In the genomic region with DNA sequence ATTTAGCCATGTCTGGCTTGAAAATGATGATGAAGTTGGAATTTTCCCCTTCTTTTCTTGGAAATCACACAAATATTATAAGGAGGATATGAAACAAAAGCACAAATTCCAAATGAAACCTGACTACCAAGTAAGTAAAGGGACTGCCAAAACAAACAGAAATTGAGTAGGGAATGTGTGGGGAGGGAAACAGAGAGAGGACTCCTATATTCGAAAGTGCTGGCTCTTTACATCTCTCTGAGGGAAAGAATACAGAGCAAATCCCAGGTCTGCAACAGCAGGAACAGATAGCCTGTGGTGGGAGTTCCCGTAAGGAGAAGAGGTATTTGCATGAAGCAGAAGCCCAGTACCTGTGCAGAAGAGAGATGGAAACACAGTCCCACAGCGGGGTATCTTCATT, we compare ENCODE assay signal across 29 cellular contexts.
DNase-seq lines count a peak whose midpoint lies in the region; ATAC-seq and TF ChIP-seq lines count a peak whose summit lies in the region.
"Had no signal": no experiment of that assay in that cellular context is flagged by ENCODE, and none has a peak within 500 bp of the region (broad histone marks: within the 10 kb centered on the region; RNA-seq: fewer than 3 reads in every experiment).

No MANE protein-coding gene starts in this region.

- H3K4me1 ChIP-seq in mammary epithelial cell (ENCODE audit: insufficient read depth, low read length) (peaks cover 18% of the 10 kb centered on the region), adipocyte (ENCODE audit: control insufficient read depth, insufficient read depth, low read length) (peaks cover 32% of the 10 kb centered on the region)
- H3K4me1 ChIP-seq: tibial nerve had no signal

- 75% methylated on average over 3 of the region's 3 CpGs for WGBS in mammary epithelial cell (ENCODE audit: low coverage, missing lambda C conversion rate)
- WGBS in lower leg skin, 2 donors: 79 to 88% methylated on average over 3 of the region's 3 CpGs

- H3K27ac Mint-ChIP-seq in MCF 10A (ENCODE audit: low read depth, unreplicated experiment): no peak overlapping the region
- no peak overlapping the region for H3K27ac Mint-ChIP-seq in activated naive CD4-positive, alpha-beta T cell treated with anti-CD3 and anti-CD28 coated beads for 36 hours
- H3K27ac Mint-ChIP-seq: activated B cell treated with CpG ODN at 0.5 μM for 24 hours; activated CD4-positive, alpha-beta T cell treated with anti-CD3 and anti-CD28 coated beads, Interleukin-2, amount 10 ng/mL, durations not matched to agents 7 days and 5 days; activated naive CD4-positive, alpha-beta T cell treated with anti-CD3 and anti-CD28 coated beads, Interleukin-2, amount 50 U/mL, for 72 hours; B cell; CD4-positive, alpha-beta memory T cell; effector memory CD8-positive, alpha-beta T cell; mesothelial cell of epicardium; naive thymus-derived CD4-positive, alpha-beta T cell had no signal

- no peak overlapping the region for H3K4me3 Mint-ChIP-seq in MCF 10A (ENCODE audit: unreplicated experiment)
- no peak overlapping the region for H3K4me3 Mint-ChIP-seq in activated naive CD4-positive, alpha-beta T cell treated with anti-CD3 and anti-CD28 coated beads for 36 hours
- H3K4me3 Mint-ChIP-seq: activated B cell treated with CpG ODN at 0.5 μM for 24 hours; activated CD4-positive, alpha-beta T cell treated with anti-CD3 and anti-CD28 coated beads, Interleukin-2, amount 10 ng/mL, durations not matched to agents 7 days and 5 days; B cell; CD4-positive, alpha-beta memory T cell; effector memory CD8-positive, alpha-beta T cell; mesothelial cell of epicardium; naive thymus-derived CD4-positive, alpha-beta T cell had no signal

- dilution Hi-C loops in mammary epithelial cell (cut with HindIII; ENCODE audit: low sequenced_read_pairs): no loop called here

- H3K36me3 Mint-ChIP-seq in MCF 10A (ENCODE audit: insufficient read depth, unreplicated experiment): no peaks in the 10 kb centered on the region
- H3K36me3 Mint-ChIP-seq in activated naive CD4-positive, alpha-beta T cell treated with anti-CD3 and anti-CD28 coated beads for 36 hours (ENCODE audit: low read depth): no peaks in the 10 kb centered on the region
- H3K36me3 Mint-ChIP-seq: activated naive CD4-positive, alpha-beta T cell treated with anti-CD3 and anti-CD28 coated beads, Interleukin-2, amount 50 U/mL, for 72 hours; CD4-positive, alpha-beta memory T cell; mesothelial cell of epicardium; naive thymus-derived CD4-positive, alpha-beta T cell had no signal

- H3K79me2 ChIP-seq in mammary epithelial cell (ENCODE audit: insufficient read depth, low read length): no peaks in the 10 kb centered on the region

- POLR2A ChIA-PET in MCF 10A (lab: Yijun Ruan, JAX): no interaction called here

- H3K36me3 ChIP-seq in mammary epithelial cell (ENCODE audit: insufficient read depth, low read length) (no peaks in the 10 kb centered on the region), adipocyte (ENCODE audit: control insufficient read depth, insufficient read depth, low read length, severe bottlenecking) (no peaks in the 10 kb centered on the region)
- H3K36me3 ChIP-seq: sigmoid colon, tibial nerve had no signal

- TF ChIP-seq POLR2A in lower leg skin (IDR thresholded peaks at IDR 0.05): no peak

- no peaks in the 10 kb centered on the region for H3K27me3 Mint-ChIP-seq in MCF 10A (ENCODE audit: insufficient read depth, unreplicated experiment)
- H3K27me3 Mint-ChIP-seq in activated naive CD4-positive, alpha-beta T cell treated with anti-CD3 and anti-CD28 coated beads for 36 hours (ENCODE audit: low read depth): peaks cover 11% of the 10 kb centered on the region

- TF ChIP-seq CTCF in MCF 10A (IDR thresholded peaks at IDR 0.05; ENCODE audit: unreplicated experiment) (no peak), mammary epithelial cell (conservative IDR thresholded peaks at IDR 0.05 in 1 of 2, IDR thresholded peaks at IDR 0.05 in 1 of 2; ENCODE audit: extremely low read depth in 1 of 2, insufficient read depth in 1 of 2, low read depth in 1 of 2, low read length in 2 of 2) (no peak), lower leg skin (IDR thresholded peaks at IDR 0.05) (no peak)

- H3K4me3 ChIP-seq in mammary epithelial cell (replicated peaks in 1 of 3; ENCODE audit: insufficient read depth in 1 of 3, low read depth in 2 of 3, low read length in 3 of 3) (no peak overlapping the region), adipocyte (ENCODE audit: low read length) (no peak overlapping the region), lower leg skin (ENCODE audit: low read depth, poor library complexity, severe bottlenecking) (no peak overlapping the region)
- H3K4me3 ChIP-seq: sigmoid colon, SK-N-MC, tibial nerve had no signal

- BruUV-seq in MCF 10A (replicated peaks; lab: Mats Ljungman, UMichigan) (no TSS peak), mammary epithelial cell (replicated peaks; lab: Mats Ljungman, UMichigan) (no TSS peak)

- DNase-seq in MCF 10A (ENCODE audit: unreplicated experiment) (peak; percentile 25), mammary epithelial cell (no peak), adipocyte (ENCODE audit: low read depth) (peak; percentile 54), iris pigment epithelial cell (ENCODE audit: low read depth) (peak; percentile 12), lower leg skin (ENCODE audit: low spot score in 2 of 2) (no peak)
- DNase-seq in activated naive CD4-positive, alpha-beta T cell treated with anti-CD3 and anti-CD28 coated beads for 36 hours: no peak
- DNase-seq: ACHN; activated B cell treated with CpG ODN at 0.5 μM for 24 hours; activated CD4-positive, alpha-beta T cell treated with anti-CD3 and anti-CD28 coated beads, Interleukin-2, amount 10 ng/mL, durations not matched to agents 7 days and 5 days; caudate nucleus; CD4-positive, alpha-beta memory T cell; cortex of kidney; effector memory CD8-positive, alpha-beta T cell; head of caudate nucleus; KBM-7; MM.1S; naive thymus-derived CD4-positive, alpha-beta T cell; NCI-H1436 treated with DMSO at 0.1 percent for 48 hours; NCI-H226; occipital lobe; sigmoid colon; stimulated activated CD4-positive, alpha-beta T cell treated with anti-CD3 and anti-CD28 coated beads, Interleukin-4, amount 100 ng/mL, for 24 hours had no signal

- ATAC-seq in GM18520 (IDR thresholded peaks at IDR 0.05; ENCODE audit: unreplicated experiment): no peak
- ATAC-seq: activated naive CD4-positive, alpha-beta T cell treated with anti-CD3 and anti-CD28 coated beads, Interleukin-2, amount 50 U/mL, for 72 hours; effector memory CD8-positive, alpha-beta T cell; naive thymus-derived CD4-positive, alpha-beta T cell had no signal

- H3K9me3 ChIP-seq in mammary epithelial cell (replicated peaks; ENCODE audit: insufficient read depth, low read length): no peaks in the 10 kb centered on the region
- no peaks in the 10 kb centered on the region for H3K9me3 ChIP-seq in adipocyte (ENCODE audit: control insufficient read depth, low read length)
- H3K9me3 ChIP-seq: sigmoid colon, tibial nerve had no signal

- H3K4me2 ChIP-seq in mammary epithelial cell (ENCODE audit: insufficient read depth, low read depth, low read length): no peak overlapping the region

- H3K27me3 ChIP-seq in mammary epithelial cell (ENCODE audit: insufficient read depth, low read length) (no peaks in the 10 kb centered on the region), adipocyte (replicated peaks; ENCODE audit: control insufficient read depth, insufficient read depth, low read length) (no peaks in the 10 kb centered on the region)
- H3K27me3 ChIP-seq: sigmoid colon, tibial nerve had no signal

- intact Hi-C loops in MCF 10A (cut with micrococcal nuclease) (no loop called here), mammary epithelial cell (cut with micrococcal nuclease) (no loop called here), lower leg skin (cut with DNase I; ENCODE audit: low total_unique reads) (no loop called here)
- intact Hi-C loops in activated naive CD4-positive, alpha-beta T cell treated with anti-CD3 and anti-CD28 coated beads for 36 hours (cut with micrococcal nuclease): no loop called here

- H3K9ac ChIP-seq in mammary epithelial cell (ENCODE audit: insufficient read depth, low read length) (no peak overlapping the region), adipocyte (ENCODE audit: low read length) (no peak overlapping the region)

- no peak overlapping the region for H2AFZ ChIP-seq in mammary epithelial cell (ENCODE audit: low read depth, low read length)

- no peaks in the 10 kb centered on the region for H3K9me3 Mint-ChIP-seq in MCF 10A (ENCODE audit: unreplicated experiment)
- H3K9me3 Mint-ChIP-seq in activated naive CD4-positive, alpha-beta T cell treated with anti-CD3 and anti-CD28 coated beads for 36 hours: no peaks in the 10 kb centered on the region
- H3K9me3 Mint-ChIP-seq: activated B cell treated with CpG ODN at 0.5 μM for 24 hours; activated CD4-positive, alpha-beta T cell treated with anti-CD3 and anti-CD28 coated beads, Interleukin-2, amount 10 ng/mL, durations not matched to agents 7 days and 5 days; activated naive CD4-positive, alpha-beta T cell treated with anti-CD3 and anti-CD28 coated beads, Interleukin-2, amount 50 U/mL, for 72 hours; effector memory CD8-positive, alpha-beta T cell; mesothelial cell of epicardium had no signal

- in situ Hi-C loops in mammary epithelial cell (cut with MboI; ENCODE audit: low sequenced_read_pairs in 2 of 2): no loop called here

- no peak overlapping the region for H3K27ac ChIP-seq in mammary epithelial cell (ENCODE audit: insufficient read depth, low read depth, low read length)
- H3K27ac ChIP-seq: RWPE1, sigmoid colon, SK-N-MC, tibial nerve had no signal

- CTCF ChIA-PET in MCF 10A (lab: Yijun Ruan, JAX) (interaction anchor here (0.6 kb wide), 1 partner anchor 10 kb away, joined by 3 read pairs; no protein-coding TSS in a partner anchor), mammary epithelial cell (lab: Charles Lee; ENCODE audit: low non-redundant PET) (no interaction called here)
- CTCF ChIA-PET in activated naive CD4-positive, alpha-beta T cell treated with anti-CD3 and anti-CD28 coated beads for 36 hours (lab: Charles Lee): no interaction called here

- H3K4me1 Mint-ChIP-seq in MCF 10A (ENCODE audit: insufficient read depth, unreplicated experiment): peaks cover 45% of the 10 kb centered on the region
- H3K4me1 Mint-ChIP-seq in activated naive CD4-positive, alpha-beta T cell treated with anti-CD3 and anti-CD28 coated beads for 36 hours (ENCODE audit: low read depth): no peaks in the 10 kb centered on the region
- H3K4me1 Mint-ChIP-seq: activated B cell treated with CpG ODN at 0.5 μM for 24 hours; activated CD4-positive, alpha-beta T cell treated with anti-CD3 and anti-CD28 coated beads, Interleukin-2, amount 10 ng/mL, durations not matched to agents 7 days and 5 days; B cell; CD4-positive, alpha-beta memory T cell had no signal

- no peaks in the 10 kb centered on the region for H4K20me1 ChIP-seq in mammary epithelial cell (ENCODE audit: insufficient read depth, low read length)

Comparison
In these comparisons a context has a peak if more than half of its experiments do, and no peak if none do; other contexts are left out.
1. DNase-seq: peak in MCF 10A (single experiment), adipocyte (single experiment) and iris pigment epithelial cell (single experiment); none in mammary epithelial cell (single experiment), lower leg skin (0 of 2) and activated naive CD4-positive, alpha-beta T cell treated with anti-CD3 and anti-CD28 coated beads for 36 hours (single experiment).